Comparison of ENCODE assay signal across 6 cellular contexts in the genomic region with DNA sequence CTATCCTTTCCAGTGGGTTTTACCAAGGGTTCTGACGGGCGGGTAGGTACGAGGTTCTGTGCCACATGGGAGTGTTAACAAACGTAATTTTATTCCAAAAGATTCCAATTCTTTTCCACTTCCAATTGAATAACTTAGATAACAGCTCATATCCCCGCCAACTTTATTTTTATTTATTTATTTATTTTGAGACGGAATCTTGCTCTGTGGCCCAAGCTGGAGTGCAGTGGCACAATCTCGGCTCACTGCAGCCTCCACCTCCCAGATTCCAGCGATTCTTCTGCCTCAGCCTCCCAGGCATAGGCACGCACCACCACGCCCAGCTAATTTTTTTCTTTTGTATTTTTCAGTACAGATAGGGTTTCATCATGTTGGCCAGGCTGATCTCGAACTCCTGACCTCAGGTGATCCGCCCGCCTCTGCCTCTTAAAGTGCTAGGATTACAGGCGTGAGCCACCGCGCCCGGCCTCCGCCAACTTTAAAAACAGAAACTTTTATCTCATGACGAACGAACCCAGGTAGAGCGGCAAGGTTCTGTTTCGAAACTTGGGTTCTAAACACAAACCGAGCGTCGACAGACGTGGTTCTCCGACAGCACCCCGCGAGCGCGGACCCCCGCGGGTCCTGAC. TPM values are rescaled to one million over a fixed set of nuclear protein-coding genes. Genes with fewer than 3 reads are reported as not detected.
DNase-seq lines count a peak whose midpoint lies in the region; ATAC-seq and TF ChIP-seq lines count a peak whose summit lies in the region.

No MANE protein-coding gene starts in this region.

- ATAC-seq in HG03342 (IDR thresholded peaks at IDR 0.05; ENCODE audit: unreplicated experiment) = peak; percentile 1

- H3K27me3 ChIP-seq in suprapubic skin = no peaks in the 10 kb centered on the region

- H3K4me3 ChIP-seq in iPS-11a (ENCODE audit: low read depth, low read length) = peak overlapping the region; percentile 71
- H3K4me3 ChIP-seq in suprapubic skin = peak overlapping the region; percentile 71

- no peaks in the 10 kb centered on the region for H3K9me3 ChIP-seq in suprapubic skin

- TF ChIP-seq EP300 in suprapubic skin (IDR thresholded peaks at IDR 0.05) = no peak

- intact Hi-C loops in posterior cingulate gyrus (cut with DNase I) = loop anchor here (1.0 kb wide), 1 partner anchor 95 kb away; a partner anchor contains a TSS

- peaks cover 17% of the 10 kb centered on the region for H3K4me1 ChIP-seq in suprapubic skin

- peak overlapping the region; percentile 94 for H3K27ac ChIP-seq in suprapubic skin

- 5% methylated on average over 33 of the region's 33 CpGs for WGBS in suprapubic skin

- peak; percentile 17 to 26 for DNase-seq in activated CD4-positive, alpha-beta T cell treated with anti-CD3 and anti-CD28 coated beads, Interleukin-2, amount 50 U/mL, for 24 hours (ENCODE audit: low read depth in 1 of 2, low spot score in 1 of 2)
- DNase-seq in suprapubic skin (ENCODE audit: low spot score in 2 of 2) (peak in 1 of 2 donors; percentile 65), D341Med (ENCODE audit: low spot score) (no peak), posterior cingulate gyrus (no peak)

- TF ChIP-seq POLR2A in suprapubic skin (IDR thresholded peaks at IDR 0.05) = no peak

- TF ChIP-seq CTCF in suprapubic skin (IDR thresholded peaks at IDR 0.05) = no peak

- peaks cover 41% of the 10 kb centered on the region for H3K36me3 ChIP-seq in suprapubic skin

RNA-seq across cellular contexts. Expression of a gene that starts 0.6 kb away (rescaled TPM):
- total RNA-seq in suprapubic skin = 10 to 100 TPM; 28.4 to 65.3 (median 47.2) TPM

RNA-seq across cellular contexts. Expression of a gene that starts 14.5 kb away (rescaled TPM):
- total RNA-seq in suprapubic skin = 10 to 100 TPM; 17.0 to 72.6 (median 42.8) TPM

RNA-seq across cellular contexts. Expression of a gene that starts 17.2 kb away (rescaled TPM):
- total RNA-seq in suprapubic skin = 100 to 1,000 TPM; 119 to 151 (median 146) TPM

RNA-seq across cellular contexts. Expression of a gene that starts 27.4 kb away (rescaled TPM):
- total RNA-seq in suprapubic skin = 10 to 100 TPM; 42.1 to 79.3 (median 54.2) TPM

RNA-seq across cellular contexts. Expression of a gene that starts 36.1 kb away (rescaled TPM):
- total RNA-seq in suprapubic skin = 1 to 10 TPM; 6.8 to 9.5 (median 7.6) TPM

Comparison
In these comparisons a context has a peak if more than half of its experiments do, and no peak if none do; other contexts are left out.
1. DNase-seq: peak in activated CD4-positive, alpha-beta T cell treated with anti-CD3 and anti-CD28 coated beads, Interleukin-2, amount 50 U/mL, for 24 hours (2 of 2); none in D341Med (single experiment) and posterior cingulate gyrus (0 of 10).